In the genomic region with DNA sequence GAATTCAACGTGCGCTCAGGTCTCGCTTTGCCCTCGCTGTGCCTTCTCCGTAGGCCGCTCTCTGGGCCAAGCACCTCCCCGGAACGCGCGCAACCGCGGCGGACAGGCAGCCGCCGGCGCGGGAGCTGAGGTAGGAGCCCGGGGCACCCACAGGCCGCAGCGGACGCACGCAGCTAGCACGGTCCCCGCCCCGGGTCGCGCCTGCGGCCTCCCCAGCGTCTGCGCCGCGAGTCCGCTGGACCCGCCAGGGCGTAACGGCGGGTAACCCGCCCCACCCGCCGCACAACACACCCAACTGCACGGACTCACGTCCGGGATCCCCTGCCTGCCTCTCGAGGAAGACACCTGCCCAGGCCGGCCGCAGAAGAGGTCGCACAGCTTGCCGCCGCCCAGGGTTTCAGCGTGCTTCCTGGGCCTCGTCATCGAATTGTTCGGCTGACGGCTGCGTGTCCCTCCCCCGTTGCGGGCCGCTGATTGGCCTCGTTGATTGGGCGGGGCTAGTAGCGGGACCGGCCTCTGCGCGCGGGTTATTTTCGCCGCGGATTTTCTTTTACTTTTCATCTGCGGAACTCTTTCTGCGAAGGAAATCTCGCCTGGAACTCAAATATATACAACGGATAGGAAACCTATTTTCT, we compare ENCODE assay signal across 8 cellular contexts. TPM values are rescaled to one million over a fixed set of nuclear protein-coding genes. Genes with fewer than 3 reads are reported as not detected.
DNase-seq lines count a peak whose midpoint lies in the region; ATAC-seq and TF ChIP-seq lines count a peak whose summit lies in the region.

Gene CLCC1, minus strand, starts transcription at position 433 of the 635 bp plus-strand sequence. CDS start 13,047 bp downstream, outside the sequence.

- H3K27ac Mint-ChIP-seq in activated CD4-positive, alpha-beta memory T cell treated with anti-CD3 and anti-CD28 coated beads for 36 hours: peak within 1 kb of the TSS; percentile 87

- intact Hi-C loops in activated CD4-positive, alpha-beta memory T cell treated with anti-CD3 and anti-CD28 coated beads for 36 hours (cut with micrococcal nuclease): loop anchor here (1.0 to 5.0 kb wide), 6 partner anchors 79 to 271 kb away; partner anchors contain the start of genes GPSM2, PRPF38B, STXBP3 and TMEM167B
- intact Hi-C loops in dorsolateral prefrontal cortex (cut with DNase I) (loop anchor here in 1 of 2 donors (5.0 kb wide), 1 partner anchor 119 kb away; no protein-coding TSS in a partner anchor), right lobe of liver (cut with DNase I) (no loop called here)

- peaks cover 13% of the 10 kb centered on the region for H3K36me3 Mint-ChIP-seq in activated CD4-positive, alpha-beta memory T cell treated with anti-CD3 and anti-CD28 coated beads for 36 hours

- peak within 1 kb of the TSS; percentile 82 for H3K4me3 Mint-ChIP-seq in activated CD4-positive, alpha-beta memory T cell treated with anti-CD3 and anti-CD28 coated beads for 36 hours

- H3K27ac ChIP-seq in C4-2B (peak within 1 kb of the TSS; percentile 91), dorsolateral prefrontal cortex (peak within 1 kb of the TSS; percentile 26 to 98 (median 91)), right lobe of liver (peak within 1 kb of the TSS; percentile 84 to 95 (median 93))

- POLR2A ChIA-PET in activated CD4-positive, alpha-beta memory T cell treated with anti-CD3 and anti-CD28 coated beads for 36 hours (lab: Charles Lee): interaction anchor here (0.6 to 1.5 kb wide), 10 partner anchors 75 to 1180 kb away, joined by 3 to 10 read pairs (median 3); partner anchors contain the start of genes ELAPOR1, HENMT1 and PRPF38B

- H3K9me3 Mint-ChIP-seq in activated CD4-positive, alpha-beta memory T cell treated with anti-CD3 and anti-CD28 coated beads for 36 hours: no peaks in the 10 kb centered on the region

- CTCF ChIA-PET in activated CD4-positive, alpha-beta memory T cell treated with anti-CD3 and anti-CD28 coated beads for 36 hours (lab: Charles Lee): interaction anchor here (0.7 to 1.4 kb wide), 6 partner anchors 16 to 583 kb away, joined by 3 to 5 read pairs (median 4); partner anchors contain the start of gene WDR47

- TF ChIP-seq CTCF in C4-2B (conservative IDR thresholded peaks at IDR 0.05): no peak
- peak in 20 of 56 donors; percentile 5 to 48 (median 16) for TF ChIP-seq CTCF in dorsolateral prefrontal cortex (IDR thresholded peaks at IDR 0.05 in 54 of 56, conservative IDR thresholded peaks at IDR 0.05 in 2 of 56; ENCODE audit: low read depth in 1 of 56, partially characterized antibody in 56 of 56)
- TF ChIP-seq CTCF in right lobe of liver (IDR thresholded peaks at IDR 0.05): no peak

- TF ChIP-seq POLR2A in right lobe of liver (IDR thresholded peaks at IDR 0.05): peak; percentile 95

- peaks cover 28% of the 10 kb centered on the region for H3K4me1 Mint-ChIP-seq in activated CD4-positive, alpha-beta memory T cell treated with anti-CD3 and anti-CD28 coated beads for 36 hours (ENCODE audit: low read depth)

- H3K4me3 ChIP-seq in dorsolateral prefrontal cortex (peak within 1 kb of the TSS; percentile 55 to 98 (median 86)), right lobe of liver (peak within 1 kb of the TSS; percentile 63 to 74 (median 70))

- ATAC-seq in GM19395 (IDR thresholded peaks at IDR 0.05; ENCODE audit: unreplicated experiment) (peak; percentile 91), HG03565 (IDR thresholded peaks at IDR 0.05; ENCODE audit: unreplicated experiment) (peak; percentile 78), right lobe of liver (peak; percentile 97 to 98 (median 98))

- H3K4me1 ChIP-seq in right lobe of liver: peaks cover 0 to 20% (median 5%) of the 10 kb centered on the region in 4 donors

- DNase-seq in NCI-H82 (lab: John Stamatoyannopoulos, UW) (peak; percentile 95), dorsolateral prefrontal cortex (peak; percentile 86 to 95 (median 93)), right lobe of liver (peak; percentile 95 to 96 (median 96))
- peak; percentile 96 for DNase-seq in activated CD4-positive, alpha-beta memory T cell treated with anti-CD3 and anti-CD28 coated beads for 36 hours
- peak; percentile 87 to 88 for DNase-seq in stimulated activated CD4-positive, alpha-beta T cell treated with anti-CD3 and anti-CD28 coated beads, Interleukin-4, amount 100 ng/mL, for 4 hours

- no peaks in the 10 kb centered on the region for H3K9me3 ChIP-seq in right lobe of liver

- H3K36me3 ChIP-seq in right lobe of liver: no peaks in the 10 kb centered on the region

- peaks cover 2% of the 10 kb centered on the region for H3K27me3 Mint-ChIP-seq in activated CD4-positive, alpha-beta memory T cell treated with anti-CD3 and anti-CD28 coated beads for 36 hours

- under 1% methylated on average over 33 of the region's 72 CpGs for WGBS in right lobe of liver (ENCODE audit: insufficient coverage, low coverage, low lambda C conversion rate, missing lambda C conversion rate)

- H3K27me3 ChIP-seq in dorsolateral prefrontal cortex: no peaks in the 10 kb centered on the region
- no peaks in the 10 kb centered on the region for H3K27me3 ChIP-seq in right lobe of liver

RNA-seq across cellular contexts. Expression of gene CLCC1, which starts in this region (rescaled TPM):
- 10 to 100 TPM; 17.1 to 18.6 TPM for total RNA-seq in activated CD4-positive, alpha-beta memory T cell treated with anti-CD3 and anti-CD28 coated beads for 36 hours
- total RNA-seq in dorsolateral prefrontal cortex: 10 to 100 TPM; 30.4 to 58.6 (median 44.3) TPM
- total RNA-seq in right lobe of liver: 10 to 100 TPM; 14.1 to 22.1 (median 19.5) TPM

Comparison
In these comparisons a context has a peak if more than half of its experiments do, and no peak if none do; other contexts are left out.
1. Peak in every context shown above with its lines: DNase-seq, ATAC-seq, H3K4me3 ChIP-seq and H3K27ac ChIP-seq.